9 cellular contexts compared by ENCODE assay signal in the genomic region with DNA sequence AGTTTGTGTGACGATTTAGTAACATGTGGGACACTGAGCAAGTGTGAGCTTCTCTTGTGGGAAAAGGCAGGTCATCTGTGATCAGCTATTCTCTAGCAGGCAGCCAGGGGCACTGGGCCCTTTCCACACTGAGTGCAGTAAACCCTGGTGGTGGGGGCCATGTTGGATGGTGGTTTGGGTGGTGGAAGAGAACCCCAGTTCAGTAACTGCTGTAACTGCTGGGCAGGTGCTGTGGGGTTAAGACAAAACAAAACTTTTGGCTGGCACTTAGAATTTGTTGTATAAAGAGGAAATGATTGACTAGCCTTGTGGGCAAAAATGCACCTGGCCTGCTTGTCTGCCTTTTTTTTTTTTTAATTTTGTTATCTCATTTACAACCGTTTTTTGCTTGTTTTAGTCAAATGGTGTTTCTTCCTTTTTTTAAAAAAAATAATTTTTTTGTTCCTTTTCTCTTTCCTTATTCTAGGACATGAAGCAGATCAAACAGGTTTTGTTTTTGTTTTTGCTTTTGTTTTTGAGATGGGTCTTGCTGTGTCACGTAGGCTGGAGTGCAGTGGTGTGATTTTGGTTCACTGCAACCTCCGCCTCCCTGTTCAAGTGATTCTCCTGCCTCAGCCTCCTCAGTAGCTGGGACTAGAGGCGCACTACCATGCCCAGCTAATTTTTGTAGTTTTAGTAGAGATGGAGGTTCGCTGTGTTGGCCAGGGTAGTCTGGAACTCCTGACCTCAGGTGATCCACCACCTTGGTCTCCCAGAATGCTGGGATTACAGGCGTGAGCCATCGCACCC. TPM values are rescaled to one million over a fixed set of nuclear protein-coding genes. Genes with fewer than 3 reads are reported as not detected.
DNase-seq lines count a peak whose midpoint lies in the region; ATAC-seq and TF ChIP-seq lines count a peak whose summit lies in the region.
"Had no signal": no experiment of that assay in that cellular context is flagged by ENCODE, and none has a peak within 500 bp of the region (broad histone marks: within the 10 kb centered on the region; RNA-seq: fewer than 3 reads in every experiment).

No MANE protein-coding gene starts in this region.

- peaks cover 10% of the 10 kb centered on the region for H3K4me1 Mint-ChIP-seq in Caco-2 (ENCODE audit: low read depth, unreplicated experiment)
- peaks cover 22% of the 10 kb centered on the region for H3K4me1 Mint-ChIP-seq in T-helper 1 cell treated with Interleukin-12 subunit alpha and Interleukin-12 subunit beta and Interleukin-4 antibody, amounts not matched to agents 30 μg/mL and 1 μg/mL, for 36 hours (ENCODE audit: low read depth)

- intact Hi-C loops in Caco-2 (cut with micrococcal nuclease; ENCODE audit: unreplicated experiment): loop anchor here (1.0 kb wide), 1 partner anchor 44 kb away; no protein-coding TSS in a partner anchor
- intact Hi-C loops in right lobe of liver (cut with DNase I): no loop called here

- H3K36me3 ChIP-seq in Caco-2 (ENCODE audit: control insufficient read depth, insufficient read depth, low read length): peaks cover 1% of the 10 kb centered on the region
- peaks cover 0 to 46% (median 5%) of the 10 kb centered on the region in 4 donors for H3K36me3 ChIP-seq in right lobe of liver
- peaks cover 25% of the 10 kb centered on the region for H3K36me3 ChIP-seq in MG63

- H3K36me3 Mint-ChIP-seq in Caco-2 (ENCODE audit: insufficient read depth, unreplicated experiment): peaks cover 52% of the 10 kb centered on the region
- H3K36me3 Mint-ChIP-seq in T-helper 1 cell treated with Interleukin-12 subunit alpha and Interleukin-12 subunit beta and Interleukin-4 antibody, amounts not matched to agents 30 μg/mL and 1 μg/mL, for 36 hours (ENCODE audit: low read depth): peaks cover 56% of the 10 kb centered on the region

- no peak overlapping the region for H3K4me3 ChIP-seq in Caco-2 (ENCODE audit: low read depth, low read length)
- H3K4me3 ChIP-seq in right lobe of liver: no peak overlapping the region
- no peak overlapping the region for H3K4me3 ChIP-seq in MG63

- no peaks in the 10 kb centered on the region for H3K27me3 Mint-ChIP-seq in Caco-2 (ENCODE audit: insufficient read depth, unreplicated experiment)
- H3K27me3 Mint-ChIP-seq in T-helper 1 cell treated with Interleukin-12 subunit alpha and Interleukin-12 subunit beta and Interleukin-4 antibody, amounts not matched to agents 30 μg/mL and 1 μg/mL, for 36 hours (ENCODE audit: low read depth): no peaks in the 10 kb centered on the region

- H3K4me1 ChIP-seq in Caco-2 (no peaks in the 10 kb centered on the region), right lobe of liver (peaks cover 0 to 19% (median 5%) of the 10 kb centered on the region in 4 donors)

- TF ChIP-seq CTCF in Caco-2 (IDR thresholded peaks at IDR 0.05; ENCODE audit: insufficient read depth in 1 of 2, low read depth in 1 of 2, low read length in 1 of 2, severe bottlenecking in 1 of 2, unreplicated experiment in 1 of 2) (no peak), right lobe of liver (IDR thresholded peaks at IDR 0.05) (peak in 1 of 4 donors; percentile 7)

- POLR2A ChIA-PET in Caco-2 (lab: Charles Lee): no interaction called here

- WGBS in right lobe of liver (ENCODE audit: insufficient coverage, low coverage, low lambda C conversion rate, missing lambda C conversion rate): 72% methylated on average over 6 of the region's 8 CpGs

- BruUV-seq in Caco-2 (replicated peaks; lab: Mats Ljungman, UMichigan): no TSS peak

- CTCF ChIA-PET in Caco-2 (lab: Charles Lee): interaction anchor here (0.7 kb wide), 1 partner anchor 21 kb away, joined by 3 read pairs; no protein-coding TSS in a partner anchor

- peak overlapping the region in 1 of 3 donors; percentile 31 for H3K27ac ChIP-seq in right lobe of liver

- no peak for DNase-seq in Caco-2
- DNase-seq in right lobe of liver: no peak
- DNase-seq in NCI-H2227 treated with DMSO at 0.1 percent for 48 hours (lab: John Stamatoyannopoulos, UW): no peak
- DNase-seq in MG63: no peak
- no peak for DNase-seq in DMS79 (lab: John Stamatoyannopoulos, UW)

- H3K9me3 Mint-ChIP-seq in Caco-2 (ENCODE audit: unreplicated experiment): no peaks in the 10 kb centered on the region
- H3K9me3 Mint-ChIP-seq in T-helper 1 cell treated with Interleukin-12 subunit alpha and Interleukin-12 subunit beta and Interleukin-4 antibody, amounts not matched to agents 30 μg/mL and 1 μg/mL, for 36 hours: no peaks in the 10 kb centered on the region

- no peak overlapping the region for H3K4me3 Mint-ChIP-seq in Caco-2 (ENCODE audit: unreplicated experiment)
- no peak overlapping the region for H3K4me3 Mint-ChIP-seq in T-helper 1 cell treated with Interleukin-12 subunit alpha and Interleukin-12 subunit beta and Interleukin-4 antibody, amounts not matched to agents 30 μg/mL and 1 μg/mL, for 36 hours

- H3K9me3 ChIP-seq in Caco-2: no peaks in the 10 kb centered on the region
- H3K9me3 ChIP-seq in right lobe of liver: no peaks in the 10 kb centered on the region
- no peaks in the 10 kb centered on the region for H3K9me3 ChIP-seq in MG63

- peak overlapping the region; percentile 20 for H3K27ac Mint-ChIP-seq in Caco-2 (ENCODE audit: unreplicated experiment)
- peak overlapping the region; percentile 87 for H3K27ac Mint-ChIP-seq in T-helper 1 cell treated with Interleukin-12 subunit alpha and Interleukin-12 subunit beta and Interleukin-4 antibody, amounts not matched to agents 30 μg/mL and 1 μg/mL, for 36 hours

- ATAC-seq in GM21737 (IDR thresholded peaks at IDR 0.05; ENCODE audit: unreplicated experiment) (peak; percentile 66), right lobe of liver (peak in 3 of 4 donors; percentile 18 to 31 (median 21)), GM18517 (IDR thresholded peaks at IDR 0.05; ENCODE audit: unreplicated experiment) (no peak)
- ATAC-seq: esophagus mucosa had no signal

- H3K27me3 ChIP-seq in Caco-2 (replicated peaks; ENCODE audit: control insufficient read depth, insufficient read depth, low read length): no peaks in the 10 kb centered on the region
- H3K27me3 ChIP-seq in right lobe of liver: no peaks in the 10 kb centered on the region
- H3K27me3 ChIP-seq in MG63: no peaks in the 10 kb centered on the region

- TF ChIP-seq POLR2A in right lobe of liver (IDR thresholded peaks at IDR 0.05): no peak

RNA-seq across cellular contexts. Expression of gene IGF2R, which starts 59.8 kb away (rescaled TPM):
- total RNA-seq in Caco-2 (2022) (91.1 and 92.2 TPM in 2 replicates), right lobe of liver (10 to 100 TPM; 50.3 to 81.0 (median 67.1) TPM)
- 33.4 and 35.9 TPM in 2 replicates for total RNA-seq in MG63 (2014; rRNA removed; shearing (Covaris generic); ENCODE audit: low replicate concordance)
